In the genomic region with DNA sequence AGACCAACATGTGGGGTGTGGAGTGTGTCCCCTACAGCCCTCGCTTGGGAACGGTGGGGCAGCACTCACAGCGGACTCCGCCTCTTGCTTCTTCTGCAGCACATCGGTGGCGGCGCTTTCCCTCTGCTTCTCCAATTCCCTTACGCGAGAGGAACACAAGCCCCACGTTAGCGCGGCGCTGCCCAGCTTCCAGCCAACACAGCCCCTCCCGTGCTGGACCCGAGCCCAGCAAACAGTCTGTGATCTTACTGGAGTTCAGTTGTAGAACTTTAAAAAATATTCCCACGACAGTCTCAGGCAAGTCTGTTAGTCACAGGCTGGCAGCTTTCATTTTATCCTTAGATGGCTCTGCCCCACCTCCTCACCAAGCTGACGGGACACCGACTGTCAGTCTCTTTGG, we compare ENCODE assay signal across 12 cellular contexts. TPM values are rescaled to one million over a fixed set of nuclear protein-coding genes. Genes with fewer than 3 reads are reported as not detected.
A peak's percentile ranks its signal among the peaks of the same experiment; 100 is the strongest.
DNase-seq lines count a peak whose midpoint lies in the region; ATAC-seq and TF ChIP-seq lines count a peak whose summit lies in the region.
"Had no signal": no experiment of that assay in that cellular context is flagged by ENCODE, and none has a peak within 500 bp of the region (broad histone marks: within the 10 kb centered on the region; RNA-seq: fewer than 3 reads in every experiment).

No MANE protein-coding gene starts in this region.

- TF ChIP-seq CTCF in adrenal gland (IDR thresholded peaks at IDR 0.05), result no peak
- TF ChIP-seq CTCF in fibroblast of villous mesenchyme (IDR thresholded peaks at IDR 0.05; ENCODE audit: insufficient read depth, low read depth, low read length), result no peak
- no peak for TF ChIP-seq CTCF in thyroid gland (IDR thresholded peaks at IDR 0.05)
- no peak for TF ChIP-seq CTCF in GM10266 (IDR thresholded peaks at IDR 0.05; ENCODE audit: control insufficient read depth, insufficient read depth, low read depth, missing control alignments)

- TF ChIP-seq POLR2A in adrenal gland (IDR thresholded peaks at IDR 0.05) (peak in 1 of 2 donors; percentile 32), thyroid gland (IDR thresholded peaks at IDR 0.05) (no peak)

- H3K27ac ChIP-seq in adrenal gland, result peak overlapping the region in 1 of 5 donors; percentile 38
- peak overlapping the region in 1 of 3 donors; percentile 36 for H3K27ac ChIP-seq in thyroid gland

- DNase-seq in adrenal gland (peak; percentile 68 to 92 (median 86)), fibroblast of villous mesenchyme (ENCODE audit: low read depth) (peak; percentile 77), mucosa of gallbladder (ENCODE audit: low spot score) (peak; percentile 77), thyroid gland (peak; percentile 32 to 35), GM10266 (ENCODE audit: extremely low spot score) (no peak), HK-2 (ENCODE audit: unreplicated experiment) (no peak)
- DNase-seq: activated CD8-positive, alpha-beta memory T cell treated with anti-CD3 and anti-CD28 coated beads, Interleukin-2, amount 10 ng/mL, durations not matched to agents 7 days and 5 days; erythroblast; NCI-H2029; stimulated activated CD8-positive, alpha-beta memory T cell treated with anti-CD3 and anti-CD28 coated beads, Interleukin-4, amount 100 ng/mL, for 48 hours had no signal

- H3K9me3 ChIP-seq in adrenal gland (replicated peaks in 1 of 3), result no peaks in the 10 kb centered on the region
- no peaks in the 10 kb centered on the region for H3K9me3 ChIP-seq in thyroid gland

- H3K4me3 ChIP-seq in adrenal gland (no peak overlapping the region), fibroblast of villous mesenchyme (ENCODE audit: low read depth, low read length) (no peak overlapping the region), thyroid gland (replicated peaks in 1 of 3) (no peak overlapping the region)

- no peak for ATAC-seq in activated CD4-positive, CD25-positive, alpha-beta regulatory T cell treated with anti-CD3 and anti-CD28 coated beads, Interleukin-2, amount 50 U/mL, for 24 hours
- ATAC-seq in GM18520 (IDR thresholded peaks at IDR 0.05; ENCODE audit: unreplicated experiment), result no peak
- ATAC-seq: activated CD8-positive, alpha-beta memory T cell treated with anti-CD3 and anti-CD28 coated beads, Interleukin-2, amount 10 ng/mL, durations not matched to agents 7 days and 5 days had no signal

- H3K27me3 ChIP-seq in adrenal gland, result no peaks in the 10 kb centered on the region
- no peaks in the 10 kb centered on the region for H3K27me3 ChIP-seq in thyroid gland

- peaks cover 0 to 88% of the 10 kb centered on the region in 2 donors for H3K36me3 ChIP-seq in adrenal gland (replicated peaks in 1 of 2)
- peaks cover 23 to 28% of the 10 kb centered on the region in 2 donors for H3K36me3 ChIP-seq in thyroid gland

- WGBS in adrenal gland, 4 donors, result 39 to 70% (median 57%) methylated on average over 11 to 18 of the region's 18 CpGs
- 78 to 81% methylated on average over 18 of the region's 18 CpGs for WGBS in thyroid gland, 2 donors

- intact Hi-C loops in adrenal gland (cut with DNase I) (no loop called here), thyroid gland (cut with DNase I) (no loop called here)

- H3K4me1 ChIP-seq in adrenal gland (replicated peaks in 1 of 2) (no peaks in the 10 kb centered on the region), thyroid gland (peaks cover 2 to 9% of the 10 kb centered on the region in 2 donors)

RNA-seq across cellular contexts. Expression of gene THAP3, which starts 13.6 kb away (rescaled TPM):
- total RNA-seq in adrenal gland (10 to 100 TPM; 16.2 to 45.6 (median 34.5) TPM), fibroblast of villous mesenchyme (18.7 and 19.4 TPM in 2 replicates), mucosa of gallbladder (25.2 TPM), thyroid gland (10 to 100 TPM; 21.2 to 35.3 (median 30.5) TPM)
- polyA plus RNA-seq in adrenal gland, result 10 to 100 TPM; 11.1 to 65.6 (median 37.6) TPM

RNA-seq across cellular contexts. Expression of gene PHF13, which starts 24.7 kb away (rescaled TPM):
- total RNA-seq in adrenal gland, result 10 to 100 TPM in 7 of 8 donors, 1 to 10 TPM in 1; 8.7 to 20.1 (median 13.9) TPM
- polyA plus RNA-seq in adrenal gland, result 10 to 100 TPM in 2 of 3 donors, 1 to 10 TPM in 1; 4.7 to 14.8 (median 11.2) TPM
- 16.8 TPM in 2 replicates for total RNA-seq in fibroblast of villous mesenchyme
- 15.1 TPM for total RNA-seq in mucosa of gallbladder
- 10 to 100 TPM in 1 of 4 donors, 1 to 10 TPM in 3; 7.8 to 14.1 (median 9.5) TPM for total RNA-seq in thyroid gland

RNA-seq across cellular contexts. Expression of gene KLHL21, which starts 35.6 kb away (rescaled TPM):
- 100 to 1,000 TPM in 2 of 8 donors, 10 to 100 TPM in 6; 34.2 to 108 (median 62.1) TPM for total RNA-seq in adrenal gland
- 10 to 100 TPM; 11.7 to 19.1 (median 12.9) TPM for polyA plus RNA-seq in adrenal gland
- total RNA-seq in fibroblast of villous mesenchyme, result 49.0 and 51.8 TPM in 2 replicates
- total RNA-seq in mucosa of gallbladder, result 42.4 TPM
- total RNA-seq in thyroid gland, result 10 to 100 TPM; 34.9 to 68.4 (median 44.6) TPM

RNA-seq across cellular contexts. Expression of gene ZBTB48, which starts 58.4 kb away (rescaled TPM):
- total RNA-seq in adrenal gland (10 to 100 TPM in 7 of 8 donors, 1 to 10 TPM in 1; 9.5 to 50.9 (median 26.3) TPM), fibroblast of villous mesenchyme (10.0 and 10.8 TPM in 2 replicates), mucosa of gallbladder (55.1 TPM), thyroid gland (10 to 100 TPM; 22.7 to 33.8 (median 29.4) TPM)
- 100 to 1,000 TPM in 2 of 3 donors, 1 to 10 TPM in 1; 6.8 to 245 (median 186) TPM for polyA plus RNA-seq in adrenal gland

Comparison
In these comparisons a context has a peak if more than half of its experiments do, and no peak if none do; other contexts are left out.
1. DNase-seq: peak in adrenal gland (7 of 7), fibroblast of villous mesenchyme (single experiment), mucosa of gallbladder (single experiment) and thyroid gland (2 of 2); none in GM10266 (single experiment) and HK-2 (single experiment).